1 cellular context compared by ENCODE assay signal in the genomic region with DNA sequence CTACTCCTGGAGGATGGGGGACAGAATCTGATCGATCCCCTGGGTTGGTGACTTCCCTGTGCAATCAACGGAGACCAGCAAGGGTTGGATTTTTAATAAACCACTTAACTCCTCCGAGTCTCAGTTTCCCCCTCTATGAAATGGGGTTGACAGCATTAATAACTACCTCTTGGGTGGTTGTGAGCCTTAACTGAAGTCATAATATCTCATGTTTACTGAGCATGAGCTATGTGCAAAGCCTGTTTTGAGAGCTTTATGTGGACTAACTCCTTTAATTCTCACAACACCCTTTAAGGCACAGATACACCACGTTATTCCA.
TF ChIP-seq lines count a peak whose summit lies in the region.

No MANE protein-coding gene starts in this region.

TF ChIP-seq in HepG2, 621 proteins besides CTCF, POLR2A, EP300 and RAD21 (continued from another document):
- TF ChIP-seq HNF1B (CRISPR knock-in tag; IDR thresholded peaks at IDR 0.05) (no peak), GTF3A (CRISPR knock-in tag; conservative IDR thresholded peaks at IDR 0.05) (0 out of 2 replicates have a peak, but pooled peaks have one; percentile 6), CENPX (CRISPR knock-in tag; IDR thresholded peaks at IDR 0.05) (no peak), ELF3 (CRISPR knock-in tag; IDR thresholded peaks at IDR 0.05) (no peak), ZNF354B (CRISPR knock-in tag; IDR thresholded peaks at IDR 0.05) (no peak), ZNF703 (CRISPR knock-in tag; IDR thresholded peaks at IDR 0.05; ENCODE audit: borderline replicate concordance) (no peak), ELK4 (CRISPR knock-in tag; IDR thresholded peaks at IDR 0.05; ENCODE audit: borderline replicate concordance) (no peak), SAP130 (CRISPR knock-in tag; IDR thresholded peaks at IDR 0.05; ENCODE audit: low read depth) (no peak), ZNF761 (CRISPR knock-in tag; conservative IDR thresholded peaks at IDR 0.05) (no peak), ZNF629 (CRISPR knock-in tag; conservative IDR thresholded peaks at IDR 0.05) (peak; percentile 98), TAF1 (CRISPR knock-in tag; IDR thresholded peaks at IDR 0.05) (no peak), ZNF747 (CRISPR knock-in tag; IDR thresholded peaks at IDR 0.05; ENCODE audit: borderline replicate concordance) (no peak), ZNF691 (CRISPR knock-in tag; IDR thresholded peaks at IDR 0.05; ENCODE audit: borderline replicate concordance, low read depth) (no peak), ARHGAP35 (CRISPR knock-in tag; IDR thresholded peaks at IDR 0.05; ENCODE audit: borderline replicate concordance) (no peak), ZNF780A (CRISPR knock-in tag; IDR thresholded peaks at IDR 0.05) (no peak), MEIS1 (CRISPR knock-in tag; IDR thresholded peaks at IDR 0.05; ENCODE audit: borderline replicate concordance) (no peak), ASH2L (IDR thresholded peaks at IDR 0.05; ENCODE audit: insufficient read length, low read depth, low read length) (peak; percentile 22), KDM1A (CRISPR knock-in tag; IDR thresholded peaks at IDR 0.05) (peak; percentile 73; the same call in 1 of the 2 replicates), ZNF724P (CRISPR knock-in tag; IDR thresholded peaks at IDR 0.05; ENCODE audit: borderline replicate concordance) (0 out of 2 replicates have a peak, but pooled peaks have one; percentile 9), ZBTB38 (CRISPR knock-in tag; IDR thresholded peaks at IDR 0.05) (no peak), CEBPZ (IDR thresholded peaks at IDR 0.05; ENCODE audit: low read length) (no peak), ZNF746 (CRISPR knock-in tag; IDR thresholded peaks at IDR 0.05) (no peak), ZNF768 (CRISPR knock-in tag; IDR thresholded peaks at IDR 0.05) (no peak), HOXD1 (CRISPR knock-in tag; IDR thresholded peaks at IDR 0.05) (no peak), CEBPB (IDR thresholded peaks at IDR 0.05; ENCODE audit: borderline replicate concordance, low read depth, low read length) (no peak), SAFB2 (CRISPR knock-in tag; IDR thresholded peaks at IDR 0.05; ENCODE audit: borderline replicate concordance, low read depth) (no peak), ZNF3 (CRISPR knock-in tag; IDR thresholded peaks at IDR 0.05) (peak; percentile 48; the same call in 1 of the 2 replicates), KLF6 (CRISPR knock-in tag; IDR thresholded peaks at IDR 0.05) (no peak), ZBTB21 (CRISPR knock-in tag; IDR thresholded peaks at IDR 0.05) (no peak), ZNF432 (CRISPR knock-in tag; IDR thresholded peaks at IDR 0.05; ENCODE audit: borderline replicate concordance) (no peak), PAX8 (CRISPR knock-in tag; IDR thresholded peaks at IDR 0.05; ENCODE audit: borderline replicate concordance) (no peak), ZNF781 (CRISPR knock-in tag; IDR thresholded peaks at IDR 0.05; ENCODE audit: borderline replicate concordance, not compliant biosample characterization) (no peak), MXD4 (CRISPR knock-in tag; IDR thresholded peaks at IDR 0.05) (no peak), ZNF563 (CRISPR knock-in tag; IDR thresholded peaks at IDR 0.05) (no peak), SUZ12 (IDR thresholded peaks at IDR 0.05; ENCODE audit: low read depth, low read length) (no peak), ZNF484 (CRISPR knock-in tag; IDR thresholded peaks at IDR 0.05; ENCODE audit: borderline replicate concordance, low read depth) (no peak), ZNF777 (CRISPR knock-in tag; IDR thresholded peaks at IDR 0.05) (peak; percentile 5; the same call in 1 of the 2 replicates), SALL2 (CRISPR knock-in tag; IDR thresholded peaks at IDR 0.05) (no peak)
- TF ChIP-seq, protein P1, sequence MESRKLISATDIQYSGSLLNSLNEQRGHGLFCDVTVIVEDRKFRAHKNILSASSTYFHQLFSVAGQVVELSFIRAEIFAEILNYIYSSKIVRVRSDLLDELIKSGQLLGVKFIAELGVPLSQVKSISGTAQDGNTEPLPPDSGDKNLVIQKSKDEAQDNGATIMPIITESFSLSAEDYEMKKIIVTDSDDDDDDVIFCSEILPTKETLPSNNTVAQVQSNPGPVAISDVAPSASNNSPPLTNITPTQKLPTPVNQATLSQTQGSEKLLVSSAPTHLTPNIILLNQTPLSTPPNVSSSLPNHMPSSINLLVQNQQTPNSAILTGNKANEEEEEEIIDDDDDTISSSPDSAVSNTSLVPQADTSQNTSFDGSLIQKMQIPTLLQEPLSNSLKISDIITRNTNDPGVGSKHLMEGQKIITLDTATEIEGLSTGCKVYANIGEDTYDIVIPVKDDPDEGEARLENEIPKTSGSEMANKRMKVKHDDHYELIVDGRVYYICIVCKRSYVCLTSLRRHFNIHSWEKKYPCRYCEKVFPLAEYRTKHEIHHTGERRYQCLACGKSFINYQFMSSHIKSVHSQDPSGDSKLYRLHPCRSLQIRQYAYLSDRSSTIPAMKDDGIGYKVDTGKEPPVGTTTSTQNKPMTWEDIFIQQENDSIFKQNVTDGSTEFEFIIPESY (CRISPR knock-in tag; IDR thresholded peaks at IDR 0.05) = no peak
- TF ChIP-seq, protein P2, sequence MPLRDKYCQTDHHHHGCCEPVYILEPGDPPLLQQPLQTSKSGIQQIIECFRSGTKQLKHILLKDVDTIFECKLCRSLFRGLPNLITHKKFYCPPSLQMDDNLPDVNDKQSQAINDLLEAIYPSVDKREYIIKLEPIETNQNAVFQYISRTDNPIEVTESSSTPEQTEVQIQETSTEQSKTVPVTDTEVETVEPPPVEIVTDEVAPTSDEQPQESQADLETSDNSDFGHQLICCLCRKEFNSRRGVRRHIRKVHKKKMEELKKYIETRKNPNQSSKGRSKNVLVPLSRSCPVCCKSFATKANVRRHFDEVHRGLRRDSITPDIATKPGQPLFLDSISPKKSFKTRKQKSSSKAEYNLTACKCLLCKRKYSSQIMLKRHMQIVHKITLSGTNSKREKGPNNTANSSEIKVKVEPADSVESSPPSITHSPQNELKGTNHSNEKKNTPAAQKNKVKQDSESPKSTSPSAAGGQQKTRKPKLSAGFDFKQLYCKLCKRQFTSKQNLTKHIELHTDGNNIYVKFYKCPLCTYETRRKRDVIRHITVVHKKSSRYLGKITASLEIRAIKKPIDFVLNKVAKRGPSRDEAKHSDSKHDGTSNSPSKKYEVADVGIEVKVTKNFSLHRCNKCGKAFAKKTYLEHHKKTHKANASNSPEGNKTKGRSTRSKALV (CRISPR knock-in tag; IDR thresholded peaks at IDR 0.05) = no peak
- TF ChIP-seq, protein P3, sequence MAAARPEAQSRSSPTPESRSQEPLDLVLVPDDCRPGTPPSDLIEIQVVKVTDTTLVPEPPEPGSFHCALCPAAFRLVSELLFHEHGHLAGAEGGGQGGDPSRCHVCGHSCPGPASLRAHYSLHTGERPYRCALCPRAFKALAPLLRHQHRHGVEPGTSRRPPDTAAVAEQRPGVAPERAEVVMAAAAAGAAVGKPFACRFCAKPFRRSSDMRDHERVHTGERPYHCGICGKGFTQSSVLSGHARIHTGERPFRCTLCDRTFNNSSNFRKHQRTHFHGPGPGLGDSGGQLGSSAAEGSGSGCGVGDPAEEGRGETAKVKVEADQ (CRISPR knock-in tag; IDR thresholded peaks at IDR 0.05; ENCODE audit: borderline replicate concordance) = no peak
- TF ChIP-seq, protein P4, sequence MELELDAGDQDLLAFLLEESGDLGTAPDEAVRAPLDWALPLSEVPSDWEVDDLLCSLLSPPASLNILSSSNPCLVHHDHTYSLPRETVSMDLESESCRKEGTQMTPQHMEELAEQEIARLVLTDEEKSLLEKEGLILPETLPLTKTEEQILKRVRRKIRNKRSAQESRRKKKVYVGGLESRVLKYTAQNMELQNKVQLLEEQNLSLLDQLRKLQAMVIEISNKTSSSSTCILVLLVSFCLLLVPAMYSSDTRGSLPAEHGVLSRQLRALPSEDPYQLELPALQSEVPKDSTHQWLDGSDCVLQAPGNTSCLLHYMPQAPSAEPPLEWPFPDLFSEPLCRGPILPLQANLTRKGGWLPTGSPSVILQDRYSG (CRISPR knock-in tag; IDR thresholded peaks at IDR 0.05) = no peak
